Comparison of ENCODE assay signal across 8 cellular contexts in the genomic region with DNA sequence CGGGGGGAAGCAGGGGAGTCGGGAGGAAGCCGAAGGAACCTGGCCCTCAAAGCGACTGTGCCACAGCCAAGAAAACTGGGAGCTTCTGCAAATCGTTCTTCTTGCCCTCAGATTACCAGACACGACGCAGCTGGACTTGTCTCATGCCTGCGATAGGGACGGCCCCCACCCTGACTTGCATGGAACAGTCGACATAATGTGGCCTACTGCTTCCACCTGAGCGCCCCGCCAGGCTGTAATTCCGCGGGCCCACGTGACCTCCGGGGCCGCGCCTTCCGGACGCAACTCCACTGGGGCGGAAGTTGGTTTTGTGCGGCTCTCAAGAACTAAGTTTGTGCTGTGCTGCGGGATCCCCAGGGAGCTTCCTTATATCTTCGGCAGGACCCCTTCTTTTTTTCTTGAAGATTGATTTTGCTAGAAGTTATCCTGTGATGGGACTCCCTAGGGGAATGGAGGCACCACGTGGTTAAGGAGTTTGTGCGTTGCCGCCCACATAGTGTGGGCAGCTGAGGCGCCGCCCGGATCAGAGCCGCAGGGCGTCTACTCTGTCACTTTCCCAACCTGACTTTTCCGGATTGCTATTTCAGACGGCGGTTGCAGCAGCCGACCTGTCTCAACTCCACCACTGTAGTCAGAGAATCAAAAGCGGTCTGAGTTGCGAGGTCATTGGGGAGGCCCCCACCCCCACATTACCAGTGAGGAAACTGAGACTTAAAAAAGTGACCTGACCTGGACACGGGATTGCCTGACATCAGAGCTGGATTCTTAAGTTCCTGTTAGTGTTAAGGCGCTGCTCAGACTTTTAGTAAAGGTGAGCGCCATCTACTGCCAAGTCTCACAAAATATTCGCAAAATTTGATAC. TPM values are rescaled to one million over a fixed set of nuclear protein-coding genes. Genes with fewer than 3 reads are reported as not detected.
DNase-seq lines count a peak whose midpoint lies in the region; TF ChIP-seq lines count a peak whose summit lies in the region.

No MANE protein-coding gene starts in this region.

- peaks cover 66 to 69% of the 10 kb centered on the region in 2 experiments for H3K4me1 ChIP-seq in neutrophil (ENCODE audit: control insufficient read depth in 1 of 2, insufficient read depth in 1 of 2, low read depth in 1 of 2, low read length in 1 of 2)

- CTCF ChIA-PET in activated naive CD4-positive, alpha-beta T cell treated with anti-CD3 and anti-CD28 coated beads, Interleukin-2, amount 10 ng/mL, durations not matched to agents 7 days and 5 days (lab: Charles Lee) = interaction anchor here (0.8 to 5.3 kb wide), 27 partner anchors 9 to 500 kb away, joined by 3 to 118 read pairs (median 4); partner anchors contain the start of genes AK9, FIG4 and SESN1

- TF ChIP-seq CTCF in HFFc6 (IDR thresholded peaks at IDR 0.05) = peak; percentile 80
- TF ChIP-seq CTCF in neutrophil (IDR thresholded peaks at IDR 0.05) = peak; percentile 65

- H3K27ac ChIP-seq in neutrophil = peak overlapping the region; percentile 95

- peaks cover 5% of the 10 kb centered on the region for H3K36me3 ChIP-seq in neutrophil

- H3K27me3 Mint-ChIP-seq in HFFc6 (ENCODE audit: insufficient read depth) = no peaks in the 10 kb centered on the region
- no peaks in the 10 kb centered on the region for H3K27me3 Mint-ChIP-seq in activated naive CD4-positive, alpha-beta T cell treated with anti-CD3 and anti-CD28 coated beads, Interleukin-2, amount 10 ng/mL, durations not matched to agents 7 days and 5 days

- H3K4me3 Mint-ChIP-seq in HFFc6 = peak overlapping the region; percentile 95
- peak overlapping the region; percentile 94 for H3K4me3 Mint-ChIP-seq in activated naive CD4-positive, alpha-beta T cell treated with anti-CD3 and anti-CD28 coated beads, Interleukin-2, amount 10 ng/mL, durations not matched to agents 7 days and 5 days

- no peaks in the 10 kb centered on the region for H3K9me3 ChIP-seq in neutrophil

- H3K4me3 ChIP-seq in neutrophil (ENCODE audit: low read depth in 1 of 2, low read length in 1 of 2) = peak overlapping the region; percentile 91 to 92

- H3K27me3 ChIP-seq in neutrophil = no peaks in the 10 kb centered on the region

- peaks cover 17% of the 10 kb centered on the region for H3K36me3 Mint-ChIP-seq in HFFc6 (ENCODE audit: low read depth)
- H3K36me3 Mint-ChIP-seq in activated naive CD4-positive, alpha-beta T cell treated with anti-CD3 and anti-CD28 coated beads, Interleukin-2, amount 10 ng/mL, durations not matched to agents 7 days and 5 days = peaks cover 29% of the 10 kb centered on the region

- in situ Hi-C loops in SK-MEL-5 (cut with HindIII; ENCODE audit: low pct_unique_long_range_greater_than_20kb, low sequenced_read_pairs) = no loop called here

- peak overlapping the region; percentile 100 for H3K27ac Mint-ChIP-seq in HFFc6
- peak overlapping the region; percentile 100 for H3K27ac Mint-ChIP-seq in activated naive CD4-positive, alpha-beta T cell treated with anti-CD3 and anti-CD28 coated beads, Interleukin-2, amount 10 ng/mL, durations not matched to agents 7 days and 5 days

- DNase-seq in GM04504 (ENCODE audit: low read depth) = peak; percentile 88
- peak; percentile 86 for DNase-seq in HFFc6
- peak; percentile 95 for DNase-seq in MV-4-11 (lab: John Stamatoyannopoulos, UW)
- peak; percentile 92 for DNase-seq in SK-MEL-5 (ENCODE audit: low read depth, low spot score)
- DNase-seq in activated naive CD4-positive, alpha-beta T cell treated with anti-CD3 and anti-CD28 coated beads, Interleukin-2, amount 10 ng/mL, durations not matched to agents 7 days and 5 days = peak; percentile 94
- peak; percentile 94 for DNase-seq in germinal center (ENCODE audit: low spot score)
- peak; percentile 97 for DNase-seq in superior temporal gyrus (ENCODE audit: extremely low spot score)

- peaks cover 42% of the 10 kb centered on the region for H3K4me1 Mint-ChIP-seq in HFFc6 (ENCODE audit: low read depth)
- H3K4me1 Mint-ChIP-seq in activated naive CD4-positive, alpha-beta T cell treated with anti-CD3 and anti-CD28 coated beads, Interleukin-2, amount 10 ng/mL, durations not matched to agents 7 days and 5 days = peaks cover 41% of the 10 kb centered on the region

- no peaks in the 10 kb centered on the region for H3K9me3 Mint-ChIP-seq in HFFc6
- no peaks in the 10 kb centered on the region for H3K9me3 Mint-ChIP-seq in activated naive CD4-positive, alpha-beta T cell treated with anti-CD3 and anti-CD28 coated beads, Interleukin-2, amount 10 ng/mL, durations not matched to agents 7 days and 5 days

RNA-seq across cellular contexts. Expression of gene CD164, which starts 0.5 kb away (rescaled TPM):
- total RNA-seq in HFFc6 (2021; fragmentation: NEBNext Ultra II Directional; extraction: Animal tissue kit (Norgen Biotek cat#: 25700)) = 100 to 1,000 TPM; 243 to 260 (median 252) TPM
- 202 and 217 TPM in 2 replicates for total RNA-seq in SK-MEL-5 (2014; rRNA removed; shearing (Covaris generic))
- 190 and 228 TPM in 2 replicates for polyA plus RNA-seq in SK-MEL-5 (2015; cell fraction: cytosol; rRNA removed)
- polyA plus RNA-seq in SK-MEL-5 (2015; cell fraction: nucleus; rRNA removed) = 170 and 188 TPM in 2 replicates

RNA-seq across cellular contexts. Expression of gene PPIL6, which starts 57.6 kb away (rescaled TPM):
- total RNA-seq in HFFc6 (2021; fragmentation: NEBNext Ultra II Directional; extraction: Animal tissue kit (Norgen Biotek cat#: 25700)) = under 1 TPM in 5 of 6 experiments, not detected in 1; 0.21 to 0.53 (median 0.43) TPM
- 1.2 and 1.4 TPM in 2 replicates for total RNA-seq in SK-MEL-5 (2014; rRNA removed; shearing (Covaris generic))
- 1.3 and 2.0 TPM in 2 replicates for polyA plus RNA-seq in SK-MEL-5 (2015; cell fraction: cytosol; rRNA removed)
- not detected in 2 replicates for polyA plus RNA-seq in SK-MEL-5 (2015; cell fraction: nucleus; rRNA removed)

RNA-seq across cellular contexts. Expression of gene SMPD2, which starts 57.7 kb away (rescaled TPM):
- 1 to 10 TPM; 5.0 to 7.4 (median 5.7) TPM for total RNA-seq in HFFc6 (2021; fragmentation: NEBNext Ultra II Directional; extraction: Animal tissue kit (Norgen Biotek cat#: 25700))
- 31.4 and 32.7 TPM in 2 replicates for total RNA-seq in SK-MEL-5 (2014; rRNA removed; shearing (Covaris generic))
- 18.2 and 21.8 TPM in 2 replicates for polyA plus RNA-seq in SK-MEL-5 (2015; cell fraction: cytosol; rRNA removed)
- 35.0 and 50.3 TPM in 2 replicates for polyA plus RNA-seq in SK-MEL-5 (2015; cell fraction: nucleus; rRNA removed)

Comparison
In these comparisons a context has a peak if more than half of its experiments do, and no peak if none do; other contexts are left out.
1. Peak in every context shown above with its lines: DNase-seq, H3K4me3 ChIP-seq and H3K27ac ChIP-seq.